Comparison of ENCODE assay signal across 1 cellular context in genomic region chr19:1363599-1363998, GRCh38.
TF ChIP-seq lines count a peak whose summit lies in the region.

No MANE protein-coding gene starts in this region.

TF ChIP-seq in GM12878, 131 proteins besides CTCF, POLR2A, EP300 and RAD21:
- TF ChIP-seq ZNF687 (IDR thresholded peaks at IDR 0.05) (peak; percentile 53), ETV6 (conservative IDR thresholded peaks at IDR 0.05 in 1 of 2, IDR thresholded peaks at IDR 0.05 in 1 of 2; ENCODE audit: borderline replicate concordance in 1 of 2, low read depth in 1 of 2) (peak in 1 of 2 experiments; percentile 51; a peak in 2 of 4 replicates), RUNX3 (IDR thresholded peaks at IDR 0.05; ENCODE audit: low read length) (peak; percentile 73), BCL11A (IDR thresholded peaks at IDR 0.05; ENCODE audit: low read depth, low read length) (no peak)
